Comparison of ENCODE assay signal across 11 cellular contexts in genomic region chr16:69830534-69831211, GRCh38.
DNase-seq lines count a peak whose midpoint lies in the region; ATAC-seq and TF ChIP-seq lines count a peak whose summit lies in the region.
"Had no signal": no experiment of that assay in that cellular context is flagged by ENCODE, and none has a peak within 500 bp of the region (broad histone marks: within the 10 kb centered on the region; RNA-seq: fewer than 3 reads in every experiment).

No MANE protein-coding gene starts in this region.

- DNase-seq in Caki2 (ENCODE audit: low read depth) (peak; percentile 31), glomerular visceral epithelial cell (ENCODE audit: extremely low spot score) (peak; percentile 16), gastrocnemius medialis (no peak)
- DNase-seq: activated CD8-positive, alpha-beta memory T cell treated with anti-CD3 and anti-CD28 coated beads, Interleukin-2, amount 10 ng/mL, durations not matched to agents 7 days and 5 days; T-helper 17 cell had no signal

- TF ChIP-seq POLR2A in gastrocnemius medialis (IDR thresholded peaks at IDR 0.05): no peak

- ATAC-seq in SK-N-SH treated with all-trans-retinoic acid at 6 μM for 48 hours: peak; percentile 34
- no peak for ATAC-seq in gastrocnemius medialis
- no peak for ATAC-seq in GM21717 (IDR thresholded peaks at IDR 0.05; ENCODE audit: unreplicated experiment)
- ATAC-seq in GM18870 (IDR thresholded peaks at IDR 0.05; ENCODE audit: unreplicated experiment): no peak
- ATAC-seq in HG02938 (IDR thresholded peaks at IDR 0.05; ENCODE audit: unreplicated experiment): no peak
- ATAC-seq in HG03469 (IDR thresholded peaks at IDR 0.05; ENCODE audit: unreplicated experiment): no peak
- ATAC-seq: activated CD8-positive, alpha-beta memory T cell treated with anti-CD3 and anti-CD28 coated beads, Interleukin-2, amount 10 ng/mL, durations not matched to agents 7 days and 5 days; T-helper 17 cell had no signal

- H3K4me3 ChIP-seq in gastrocnemius medialis: no peak overlapping the region

- in situ Hi-C loops in Caki2 (cut with HindIII; ENCODE audit: low pct_unique_long_range_greater_than_20kb, low sequenced_read_pairs): no loop called here
- in situ Hi-C loops in gastrocnemius medialis (cut with MboI; ENCODE audit: low sequenced_read_pairs in 4 of 4): no loop called here

- H3K36me3 ChIP-seq in gastrocnemius medialis: no peaks in the 10 kb centered on the region

- H3K27ac ChIP-seq in gastrocnemius medialis: peak overlapping the region; percentile 7 to 50 (median 44)
- H3K27ac ChIP-seq: C4-2B had no signal

- intact Hi-C loops in gastrocnemius medialis (cut with DNase I; ENCODE audit: low total_unique reads): no loop called here

- H3K9me3 ChIP-seq in gastrocnemius medialis: no peaks in the 10 kb centered on the region

- peaks cover 26 to 35% of the 10 kb centered on the region in 2 donors for H3K4me1 ChIP-seq in gastrocnemius medialis

- no peak for TF ChIP-seq CTCF in gastrocnemius medialis (IDR thresholded peaks at IDR 0.05 in 4 of 5, conservative IDR thresholded peaks at IDR 0.05 in 1 of 5)

- no peaks in the 10 kb centered on the region for H3K27me3 ChIP-seq in gastrocnemius medialis

TF ChIP-seq in SK-N-SH treated with all-trans-retinoic acid at 6 μM for 48 hours, 23 proteins besides CTCF, POLR2A, EP300 and RAD21:
- TF ChIP-seq, protein P1, sequence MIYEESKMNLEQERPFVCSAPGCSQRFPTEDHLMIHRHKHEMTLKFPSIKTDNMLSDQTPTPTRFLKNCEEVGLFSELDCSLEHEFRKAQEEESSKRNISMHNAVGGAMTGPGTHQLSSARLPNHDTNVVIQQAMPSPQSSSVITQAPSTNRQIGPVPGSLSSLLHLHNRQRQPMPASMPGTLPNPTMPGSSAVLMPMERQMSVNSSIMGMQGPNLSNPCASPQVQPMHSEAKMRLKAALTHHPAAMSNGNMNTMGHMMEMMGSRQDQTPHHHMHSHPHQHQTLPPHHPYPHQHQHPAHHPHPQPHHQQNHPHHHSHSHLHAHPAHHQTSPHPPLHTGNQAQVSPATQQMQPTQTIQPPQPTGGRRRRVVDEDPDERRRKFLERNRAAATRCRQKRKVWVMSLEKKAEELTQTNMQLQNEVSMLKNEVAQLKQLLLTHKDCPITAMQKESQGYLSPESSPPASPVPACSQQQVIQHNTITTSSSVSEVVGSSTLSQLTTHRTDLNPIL (CRISPR knock-in tag; IDR thresholded peaks at IDR 0.05; ENCODE audit: low read depth): no peak
- TF ChIP-seq ZC3H10 (CRISPR knock-in tag; IDR thresholded peaks at IDR 0.05) (no peak), ZNF565 (CRISPR knock-in tag; conservative IDR thresholded peaks at IDR 0.05; ENCODE audit: low read depth) (no peak), TSHZ2 (CRISPR knock-in tag; IDR thresholded peaks at IDR 0.05) (no peak), ISL1 (CRISPR knock-in tag; IDR thresholded peaks at IDR 0.05) (no peak)
- TF ChIP-seq, protein P2, sequence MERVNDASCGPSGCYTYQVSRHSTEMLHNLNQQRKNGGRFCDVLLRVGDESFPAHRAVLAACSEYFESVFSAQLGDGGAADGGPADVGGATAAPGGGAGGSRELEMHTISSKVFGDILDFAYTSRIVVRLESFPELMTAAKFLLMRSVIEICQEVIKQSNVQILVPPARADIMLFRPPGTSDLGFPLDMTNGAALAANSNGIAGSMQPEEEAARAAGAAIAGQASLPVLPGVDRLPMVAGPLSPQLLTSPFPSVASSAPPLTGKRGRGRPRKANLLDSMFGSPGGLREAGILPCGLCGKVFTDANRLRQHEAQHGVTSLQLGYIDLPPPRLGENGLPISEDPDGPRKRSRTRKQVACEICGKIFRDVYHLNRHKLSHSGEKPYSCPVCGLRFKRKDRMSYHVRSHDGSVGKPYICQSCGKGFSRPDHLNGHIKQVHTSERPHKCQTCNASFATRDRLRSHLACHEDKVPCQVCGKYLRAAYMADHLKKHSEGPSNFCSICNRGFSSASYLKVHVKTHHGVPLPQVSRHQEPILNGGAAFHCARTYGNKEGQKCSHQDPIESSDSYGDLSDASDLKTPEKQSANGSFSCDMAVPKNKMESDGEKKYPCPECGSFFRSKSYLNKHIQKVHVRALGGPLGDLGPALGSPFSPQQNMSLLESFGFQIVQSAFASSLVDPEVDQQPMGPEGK (CRISPR knock-in tag; IDR thresholded peaks at IDR 0.05; ENCODE audit: borderline replicate concordance): no peak

Comparison
In these comparisons a context has a peak if more than half of its experiments do, and no peak if none do; other contexts are left out.
1. DNase-seq: peak in Caki2 (single experiment) and glomerular visceral epithelial cell (single experiment); none in gastrocnemius medialis (0 of 2).